In the genomic region with DNA sequence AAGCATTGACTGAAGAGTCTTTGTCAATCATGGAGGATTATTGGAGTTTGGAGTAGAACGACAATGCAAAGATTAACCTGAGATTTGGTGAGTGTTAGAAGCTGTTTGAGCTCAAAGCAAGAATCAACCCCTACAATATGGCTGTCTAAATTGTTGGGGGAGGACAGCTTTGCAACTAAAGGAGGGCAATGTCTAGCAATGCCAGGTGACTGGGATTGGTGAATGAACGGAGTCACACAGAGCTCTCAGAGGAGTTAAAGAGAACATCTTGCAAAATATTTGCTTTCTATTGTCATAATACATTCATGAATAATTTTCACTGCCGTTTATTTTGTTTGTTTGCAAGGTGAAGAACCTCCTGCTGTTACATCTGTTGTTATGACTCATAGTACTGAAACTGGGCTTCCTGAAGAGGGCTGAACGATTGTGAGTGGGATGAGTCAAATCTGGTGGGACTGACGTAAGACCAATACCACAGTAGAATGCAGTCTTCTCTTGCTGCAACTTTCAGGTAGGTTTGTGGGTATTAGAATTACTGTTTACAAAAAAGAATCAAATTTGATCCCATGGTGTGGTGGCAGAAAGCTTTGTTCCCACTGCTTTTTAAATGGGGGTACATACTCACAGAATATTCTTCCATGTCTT, we compare ENCODE assay signal across 10 cellular contexts.
DNase-seq lines count a peak whose midpoint lies in the region; ATAC-seq and TF ChIP-seq lines count a peak whose summit lies in the region.
"Had no signal": no experiment of that assay in that cellular context is flagged by ENCODE, and none has a peak within 500 bp of the region (broad histone marks: within the 10 kb centered on the region; RNA-seq: fewer than 3 reads in every experiment).

No MANE protein-coding gene starts in this region.

- H3K4me1 ChIP-seq in CD4-positive, CD25-positive, alpha-beta regulatory T cell (ENCODE audit: control insufficient read depth, insufficient read depth, low read length, poor library complexity, severe bottlenecking) = peaks cover 23% of the 10 kb centered on the region

- H3K36me3 ChIP-seq in CD4-positive, CD25-positive, alpha-beta regulatory T cell (ENCODE audit: control insufficient read depth, insufficient read depth, low read length) = no peaks in the 10 kb centered on the region
- H3K36me3 ChIP-seq in brain microvascular endothelial cell (replicated peaks) = no peaks in the 10 kb centered on the region

- peaks cover 7 to 41% (median 23%) of the 10 kb centered on the region in 4 donors for H3K4me1 Mint-ChIP-seq in CD4-positive, CD25-positive, alpha-beta regulatory T cell
- peaks cover 51% of the 10 kb centered on the region for H3K4me1 Mint-ChIP-seq in osteocyte (ENCODE audit: unreplicated experiment)

- peak; percentile 88 to 89 for ATAC-seq in CD4-positive, CD25-positive, alpha-beta regulatory T cell (ENCODE audit: low read depth in 2 of 2)
- ATAC-seq in GM18519 (IDR thresholded peaks at IDR 0.05; ENCODE audit: low FRiP score, unreplicated experiment) (peak; percentile 94), HG02885 (IDR thresholded peaks at IDR 0.05; ENCODE audit: poor library complexity, unreplicated experiment) (peak; percentile 97)

- in situ Hi-C loops in brain microvascular endothelial cell (cut with HindIII; ENCODE audit: low pct_ligation_motif_present, low sequenced_read_pairs) = no loop called here

- peaks cover 2% of the 10 kb centered on the region for H3K27me3 ChIP-seq in CD4-positive, CD25-positive, alpha-beta regulatory T cell (ENCODE audit: control insufficient read depth, insufficient read depth, low read length)
- H3K27me3 ChIP-seq in brain microvascular endothelial cell (replicated peaks) = no peaks in the 10 kb centered on the region

- H3K4me3 Mint-ChIP-seq in CD4-positive, CD25-positive, alpha-beta regulatory T cell = peak overlapping the region in 3 of 4 donors; percentile 12 to 18 (median 15)
- no peak overlapping the region for H3K4me3 Mint-ChIP-seq in osteocyte (ENCODE audit: unreplicated experiment)

- H3K27ac Mint-ChIP-seq in CD4-positive, CD25-positive, alpha-beta regulatory T cell = peak overlapping the region; percentile 16 to 90 (median 81)
- H3K27ac Mint-ChIP-seq in osteocyte (ENCODE audit: unreplicated experiment) = no peak overlapping the region

- H3K9me3 Mint-ChIP-seq in CD4-positive, CD25-positive, alpha-beta regulatory T cell = peaks cover 0 to 6% (median 0%) of the 10 kb centered on the region in 7 donors
- no peaks in the 10 kb centered on the region for H3K9me3 Mint-ChIP-seq in osteocyte (ENCODE audit: unreplicated experiment)

- TF ChIP-seq CTCF in brain microvascular endothelial cell (IDR thresholded peaks at IDR 0.05; ENCODE audit: low read depth, low read length, missing control alignments) = no peak
- TF ChIP-seq CTCF in osteocyte (IDR thresholded peaks at IDR 0.05) = no peak

- H3K36me3 Mint-ChIP-seq in CD4-positive, CD25-positive, alpha-beta regulatory T cell = no peaks in the 10 kb centered on the region
- no peaks in the 10 kb centered on the region for H3K36me3 Mint-ChIP-seq in osteocyte (ENCODE audit: unreplicated experiment)

- peak; percentile 7 to 81 (median 65) for DNase-seq in CD4-positive, CD25-positive, alpha-beta regulatory T cell
- DNase-seq in NCI-H2029 treated with DMSO at 0.1 percent for 48 hours (lab: John Stamatoyannopoulos, UW) (peak; percentile 60), brain microvascular endothelial cell (peak; percentile 87), skeletal muscle cell (ENCODE audit: low read depth) (peak; percentile 79), HT-29 (ENCODE audit: low spot score) (no peak), osteocyte (ENCODE audit: extremely low spot score, unreplicated experiment) (no peak)
- DNase-seq: left cardiac atrium had no signal

- H3K4me3 ChIP-seq in CD4-positive, CD25-positive, alpha-beta regulatory T cell (ENCODE audit: low read depth, low read length) = peak overlapping the region; percentile 35
- H3K4me3 ChIP-seq in brain microvascular endothelial cell (ENCODE audit: low read depth, low read length) = no peak overlapping the region
- no peak overlapping the region for H3K4me3 ChIP-seq in skeletal muscle cell (ENCODE audit: low read depth, low read length)
- H3K4me3 ChIP-seq: PC-9 had no signal

- H3K9me3 ChIP-seq in CD4-positive, CD25-positive, alpha-beta regulatory T cell (ENCODE audit: control insufficient read depth in 2 of 2, low read length in 2 of 2) = no peaks in the 10 kb centered on the region

- H3K27ac ChIP-seq in CD4-positive, CD25-positive, alpha-beta regulatory T cell (ENCODE audit: insufficient read depth, low read length, poor library complexity, severe bottlenecking) = peak overlapping the region; percentile 79
- peak overlapping the region; percentile 13 for H3K27ac ChIP-seq in brain microvascular endothelial cell
- H3K27ac ChIP-seq: PC-9 had no signal

- H3K27me3 Mint-ChIP-seq in CD4-positive, CD25-positive, alpha-beta regulatory T cell = peaks cover 3% of the 10 kb centered on the region
- no peaks in the 10 kb centered on the region for H3K27me3 Mint-ChIP-seq in osteocyte (ENCODE audit: unreplicated experiment)

Comparison
In these comparisons a context has a peak if more than half of its experiments do, and no peak if none do; other contexts are left out.
1. DNase-seq: peak in CD4-positive, CD25-positive, alpha-beta regulatory T cell (3 of 3), NCI-H2029 treated with DMSO at 0.1 percent for 48 hours (single experiment), brain microvascular endothelial cell (single experiment) and skeletal muscle cell (single experiment); none in HT-29 (single experiment) and osteocyte (single experiment).
2. Peak in every context shown above with its lines, with median percentiles within 50 percentile points of each other: ATAC-seq.